Comparison of ENCODE assay signal across 3 cellular contexts in genomic region chr15:82261566-82262421, GRCh38.
TF ChIP-seq lines count a peak whose summit lies in the region.

No MANE protein-coding gene starts in this region.

TF ChIP-seq in HCT116, 20 proteins besides CTCF, POLR2A, EP300 and RAD21:
- TF ChIP-seq CBX3 (IDR thresholded peaks at IDR 0.05; ENCODE audit: low read depth) (0 out of 2 replicates have a peak, but pooled peaks have one; percentile 18), SP1 (IDR thresholded peaks at IDR 0.05; ENCODE audit: low read depth) (0 out of 2 replicates have a peak, but pooled peaks have one; percentile 9), JUND (IDR thresholded peaks at IDR 0.05) (0 out of 2 replicates have a peak, but pooled peaks have one; percentile 15), FOSL1 (IDR thresholded peaks at IDR 0.05; ENCODE audit: low read depth) (peak; percentile 21; the same call in 1 of the 2 replicates), MAX (IDR thresholded peaks at IDR 0.05) (0 out of 2 replicates have a peak, but pooled peaks have one; percentile 20)

TF ChIP-seq in IMR-90, 13 proteins besides CTCF, POLR2A, EP300 and RAD21:
- TF ChIP-seq BHLHE40 (IDR thresholded peaks at IDR 0.05; ENCODE audit: low read depth, low read length) (0 out of 2 replicates have a peak, but pooled peaks have one; percentile 47), USF2 (IDR thresholded peaks at IDR 0.05; ENCODE audit: low read depth, low read length) (peak; percentile 73)

TF ChIP-seq in SK-N-SH, 30 proteins besides CTCF, POLR2A, EP300 and RAD21:
- peak; percentile 15; the same call in 1 of the 2 replicates for TF ChIP-seq MAX (IDR thresholded peaks at IDR 0.05; ENCODE audit: low read depth)
- peak; percentile 66 for TF ChIP-seq USF1 (IDR thresholded peaks at IDR 0.05; ENCODE audit: borderline replicate concordance, low read depth)
- TF ChIP-seq CHD2 (IDR thresholded peaks at IDR 0.05; ENCODE audit: low read length, partially characterized antibody): peak; percentile 49
- peak; percentile 57; the same call in 1 of the 2 replicates for TF ChIP-seq ZBTB33 (IDR thresholded peaks at IDR 0.05; ENCODE audit: borderline replicate concordance, low read depth)
